Comparison of ENCODE assay signal across 13 cellular contexts in the genomic region with DNA sequence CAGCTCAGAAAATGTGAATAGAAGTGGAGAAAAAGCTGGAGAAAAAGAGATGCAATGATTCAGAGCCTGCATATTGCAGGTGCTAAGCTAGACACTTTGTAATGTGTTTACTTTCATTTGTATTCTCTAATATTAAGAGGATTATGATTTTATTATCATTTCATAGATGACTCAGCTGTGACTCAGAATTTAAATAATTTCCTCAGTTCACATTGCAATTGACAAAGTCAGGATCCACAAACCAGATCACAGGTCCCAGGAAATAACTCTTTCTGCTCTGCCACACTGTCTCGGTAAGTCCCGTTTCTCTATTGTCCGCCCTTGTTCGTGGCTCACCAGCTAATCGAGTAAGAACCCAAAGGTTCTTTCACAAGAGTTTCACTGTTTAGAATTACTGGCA.
"Had no signal": no experiment of that assay in that cellular context is flagged by ENCODE, and none has a peak within 500 bp of the region (broad histone marks: within the 10 kb centered on the region; RNA-seq: fewer than 3 reads in every experiment).

No MANE protein-coding gene starts in this region.

- H3K27me3 ChIP-seq: hepatocyte, ovary, sigmoid colon, suprapubic skin, upper lobe of right lung had no signal

- H3K36me3 ChIP-seq: ovary, sigmoid colon, suprapubic skin, upper lobe of right lung had no signal

- H3K4me2 ChIP-seq: hepatocyte had no signal

- H3K27ac Mint-ChIP-seq: activated CD4-positive, alpha-beta T cell treated with anti-CD3 and anti-CD28 coated beads, Interleukin-2, amount 10 ng/mL, durations not matched to agents 24 days and 14 days; activated naive CD4-positive, alpha-beta T cell treated with anti-CD3 and anti-CD28 coated beads for 36 hours; activated T-helper 1 cell treated with anti-CD3 and anti-CD28 coated beads, Interleukin-12 subunit alpha, Interleukin-12 subunit beta, Interleukin-2, Interleukin-4 antibody, amounts not matched to agents 30 ng/mL and 10 ng/mL and 1 ng/mL, durations not matched to agents 14 hours and 24 hours and 36 hours; WTC11 had no signal

- H3K4me3 Mint-ChIP-seq: activated CD4-positive, alpha-beta T cell treated with anti-CD3 and anti-CD28 coated beads, Interleukin-2, amount 10 ng/mL, durations not matched to agents 24 days and 14 days; activated naive CD4-positive, alpha-beta T cell treated with anti-CD3 and anti-CD28 coated beads for 36 hours; activated T-helper 1 cell treated with anti-CD3 and anti-CD28 coated beads, Interleukin-12 subunit alpha, Interleukin-12 subunit beta, Interleukin-2, Interleukin-4 antibody, amounts not matched to agents 30 ng/mL and 10 ng/mL and 1 ng/mL, durations not matched to agents 14 hours and 24 hours and 36 hours; WTC11 had no signal

- DNase-seq: activated CD4-positive, alpha-beta T cell treated with anti-CD3 and anti-CD28 coated beads, Interleukin-2, amount 10 ng/mL, durations not matched to agents 24 days and 14 days; activated naive CD4-positive, alpha-beta T cell treated with anti-CD3 and anti-CD28 coated beads for 36 hours; ovary; sigmoid colon; stimulated activated CD4-positive, alpha-beta T cell treated with anti-CD3 and anti-CD28 coated beads, Interleukin-12 subunit alpha, Interleukin-12 subunit beta, amount 100 ng/mL, for 4 hours; stimulated activated CD4-positive, alpha-beta T cell treated with anti-CD3 and anti-CD28 coated beads, Interleukin-2, amount 100 ng/mL, for 48 hours; stimulated activated CD8-positive, alpha-beta memory T cell treated with anti-CD3 and anti-CD28 coated beads, Interleukin-4, amount 100 ng/mL, for 48 hours; stimulated activated naive CD8-positive, alpha-beta T cell treated with anti-CD3 and anti-CD28 coated beads, Interleukin-15, Interleukin-2, amounts not matched to agents 100 U/mL and 50 U/mL, for 24 hours; upper lobe of right lung had no signal

- H3K9me3 ChIP-seq: ovary, suprapubic skin, upper lobe of right lung had no signal

- H3K4me3 ChIP-seq: hepatocyte, ovary, sigmoid colon, suprapubic skin, upper lobe of right lung had no signal

- H3K4me1 ChIP-seq: sigmoid colon, suprapubic skin, upper lobe of right lung had no signal

- H3K27ac ChIP-seq: hepatocyte, ovary, sigmoid colon, suprapubic skin, upper lobe of right lung had no signal

- H3K4me1 Mint-ChIP-seq: activated CD4-positive, alpha-beta T cell treated with anti-CD3 and anti-CD28 coated beads, Interleukin-2, amount 10 ng/mL, durations not matched to agents 24 days and 14 days; WTC11 had no signal

- H3K79me2 ChIP-seq: hepatocyte had no signal

- H2AFZ ChIP-seq: hepatocyte had no signal

- H3K27me3 Mint-ChIP-seq: activated CD4-positive, alpha-beta T cell treated with anti-CD3 and anti-CD28 coated beads, Interleukin-2, amount 10 ng/mL, durations not matched to agents 24 days and 14 days had no signal
